1 cellular context compared by ENCODE assay signal in the genomic region with DNA sequence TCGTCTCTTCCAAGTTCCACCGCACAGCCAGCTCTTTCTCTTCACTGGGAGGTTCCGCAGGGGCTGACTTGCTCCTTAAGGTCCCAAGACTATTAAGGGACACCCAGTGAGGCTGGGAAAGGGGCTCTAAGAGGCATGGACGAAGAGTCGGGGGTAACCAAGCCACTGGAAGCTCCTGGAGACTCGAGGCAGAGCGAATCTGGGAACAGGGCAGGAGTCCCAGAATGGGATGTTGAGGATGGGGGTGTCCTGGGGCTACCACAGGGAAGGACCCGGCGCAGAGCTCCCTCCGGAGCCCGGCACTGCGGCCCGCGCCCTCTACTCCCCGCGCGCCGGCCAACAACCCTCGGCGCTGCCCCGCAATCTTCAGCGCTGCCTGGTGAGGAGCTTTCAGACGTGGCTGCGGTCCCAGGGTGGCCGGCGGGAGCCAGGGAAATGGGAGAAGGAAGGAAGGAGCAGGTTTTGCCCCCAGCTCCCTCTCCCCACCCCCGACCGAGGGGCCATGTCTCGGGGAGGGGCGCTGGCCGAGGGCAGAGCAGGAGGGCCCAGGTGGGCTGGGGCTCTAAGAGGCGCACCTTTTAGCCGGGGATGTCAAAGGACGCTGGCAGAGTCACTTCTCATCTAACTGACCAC.
TF ChIP-seq lines count a peak whose summit lies in the region.

No MANE protein-coding gene starts in this region.

TF ChIP-seq in K562, 482 proteins besides CTCF, POLR2A, EP300 and RAD21:
- peak; percentile 43 for TF ChIP-seq POLR2G (IDR thresholded peaks at IDR 0.05; ENCODE audit: low read depth, low read length)
- TF ChIP-seq POLR2B (IDR thresholded peaks at IDR 0.05; ENCODE audit: low read depth, partially characterized antibody), result no peak
- TF ChIP-seq NCOA6 (IDR thresholded peaks at IDR 0.05), result no peak
